8 cellular contexts compared by ENCODE assay signal in the genomic region with DNA sequence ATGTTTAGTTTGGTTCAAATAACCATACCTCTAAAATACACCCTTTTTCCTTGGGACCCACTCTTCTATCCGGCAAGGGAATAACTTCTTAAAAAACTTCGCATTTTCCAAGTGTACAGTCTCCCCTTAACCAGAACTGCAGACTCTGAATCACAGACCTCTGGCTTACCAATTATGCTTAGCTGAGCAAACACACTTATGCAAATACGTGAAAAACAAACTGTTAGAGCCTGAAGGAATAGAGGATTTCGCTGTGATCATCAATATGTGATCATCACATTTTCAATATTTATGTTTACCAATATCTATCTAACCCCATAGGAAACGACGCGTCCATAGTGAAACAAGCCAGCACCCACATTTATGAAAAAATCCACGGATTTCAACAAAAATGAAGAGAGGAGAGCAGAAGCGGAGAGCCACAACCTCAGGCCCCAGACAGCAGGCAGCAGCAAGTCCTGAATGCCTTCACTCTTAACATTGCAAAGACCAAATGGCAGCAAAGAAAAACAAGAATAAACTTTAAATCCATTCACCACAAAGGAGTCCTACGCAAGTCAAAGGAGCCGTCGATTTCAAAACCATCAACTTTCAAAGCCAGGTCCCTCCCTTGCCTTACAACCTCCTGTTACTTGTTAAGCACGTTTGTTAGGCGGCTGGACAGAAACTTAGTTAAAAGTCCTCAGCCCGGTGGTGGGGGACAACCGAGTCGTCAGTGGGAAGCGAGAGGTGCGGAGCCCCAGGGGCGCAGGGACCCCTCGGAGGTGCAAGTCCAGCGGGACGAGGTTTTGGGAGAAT. TPM values are rescaled to one million over a fixed set of nuclear protein-coding genes. Genes with fewer than 3 reads are reported as not detected.
DNase-seq lines count a peak whose midpoint lies in the region; ATAC-seq, FAIRE-seq and TF ChIP-seq lines count a peak whose summit lies in the region.

No MANE protein-coding gene starts in this region.

- no peak for ATAC-seq in right lobe of liver

- H3K36me3 ChIP-seq in right lobe of liver, result no peaks in the 10 kb centered on the region
- H3K36me3 ChIP-seq in tibial nerve, result no peaks in the 10 kb centered on the region

- WGBS in right lobe of liver (ENCODE audit: insufficient coverage, low coverage, low lambda C conversion rate, missing lambda C conversion rate), result 7% methylated on average over 20 of the region's 23 CpGs
- 6 to 8% methylated on average over 22 to 23 of the region's 23 CpGs for WGBS in tibial nerve, 2 donors

- H3K9me3 ChIP-seq in right lobe of liver (no peaks in the 10 kb centered on the region), tibial nerve (no peaks in the 10 kb centered on the region)

- peaks cover 12% of the 10 kb centered on the region for H3K4me1 Mint-ChIP-seq in activated naive CD8-positive, alpha-beta T cell (ENCODE audit: low read depth)
- peaks cover 9% of the 10 kb centered on the region for H3K4me1 Mint-ChIP-seq in activated naive CD8-positive, alpha-beta T cell treated with anti-CD3 and anti-CD28 coated beads for 36 hours

- TF ChIP-seq POLR2A in right lobe of liver (IDR thresholded peaks at IDR 0.05), result no peak
- TF ChIP-seq POLR2A in tibial nerve (IDR thresholded peaks at IDR 0.05), result no peak

- peak in 1 of 2 donors; percentile 11 for TF ChIP-seq EP300 in tibial nerve (IDR thresholded peaks at IDR 0.05)

- H3K4me1 ChIP-seq in right lobe of liver (peaks cover 0 to 23% (median 0%) of the 10 kb centered on the region in 4 donors), tibial nerve (peaks cover 0 to 54% (median 16%) of the 10 kb centered on the region in 4 donors)

- peaks cover 42% of the 10 kb centered on the region for H3K27me3 Mint-ChIP-seq in activated naive CD8-positive, alpha-beta T cell
- H3K27me3 Mint-ChIP-seq in activated naive CD8-positive, alpha-beta T cell treated with anti-CD3 and anti-CD28 coated beads for 36 hours, result peaks cover 48% of the 10 kb centered on the region

- H3K4me3 ChIP-seq in cardiac fibroblast (replicated peaks in 1 of 2; ENCODE audit: low read depth in 2 of 2, low read length in 2 of 2) (peak overlapping the region; percentile 70 to 74), right lobe of liver (peak overlapping the region; percentile 27 to 48 (median 41)), tibial nerve (peak overlapping the region; percentile 65 to 98 (median 82))

- H3K27me3 ChIP-seq in right lobe of liver (peaks cover 0 to 20% of the 10 kb centered on the region in 2 donors), tibial nerve (no peaks in the 10 kb centered on the region)

- no peaks in the 10 kb centered on the region for H3K9me3 Mint-ChIP-seq in activated naive CD8-positive, alpha-beta T cell (ENCODE audit: low read depth)
- H3K9me3 Mint-ChIP-seq in activated naive CD8-positive, alpha-beta T cell treated with anti-CD3 and anti-CD28 coated beads for 36 hours, result no peaks in the 10 kb centered on the region

- H3K4me3 Mint-ChIP-seq in activated naive CD8-positive, alpha-beta T cell, result peak overlapping the region; percentile 22
- no peak overlapping the region for H3K4me3 Mint-ChIP-seq in activated naive CD8-positive, alpha-beta T cell treated with anti-CD3 and anti-CD28 coated beads for 36 hours

- no peak overlapping the region for H3K27ac Mint-ChIP-seq in activated naive CD8-positive, alpha-beta T cell
- H3K27ac Mint-ChIP-seq in activated naive CD8-positive, alpha-beta T cell treated with anti-CD3 and anti-CD28 coated beads for 36 hours, result no peak overlapping the region

- intact Hi-C loops in right lobe of liver (cut with DNase I), result no loop called here

- peak overlapping the region in 1 of 3 donors; percentile 33 for H3K27ac ChIP-seq in right lobe of liver
- H3K27ac ChIP-seq in tibial nerve, result peak overlapping the region; percentile 96 to 98 (median 97)

- DNase-seq in activated naive CD8-positive, alpha-beta T cell treated with anti-CD3 and anti-CD28 coated beads for 36 hours, result no peak
- DNase-seq in cardiac fibroblast (ENCODE audit: low read depth in 2 of 2) (peak; percentile 53 to 61), right lobe of liver (no peak), tibial nerve (ENCODE audit: low spot score in 2 of 2) (peak in 1 of 2 donors; percentile 22), GM19239 (ENCODE audit: insufficient read length, low spot score) (no peak), GM13977 (ENCODE audit: low spot score) (no peak)
- no peak for DNase-seq in activated naive CD4-positive, alpha-beta T cell (lab: John Stamatoyannopoulos, UW)

- TF ChIP-seq CTCF in cardiac fibroblast (IDR thresholded peaks at IDR 0.05; ENCODE audit: low read depth, low read length) (no peak), right lobe of liver (IDR thresholded peaks at IDR 0.05) (no peak), tibial nerve (IDR thresholded peaks at IDR 0.05) (no peak), GM13977 (IDR thresholded peaks at IDR 0.05; ENCODE audit: extremely low read depth, insufficient read depth, missing control alignments) (no peak)

- H3K36me3 Mint-ChIP-seq in activated naive CD8-positive, alpha-beta T cell, result no peaks in the 10 kb centered on the region
- H3K36me3 Mint-ChIP-seq in activated naive CD8-positive, alpha-beta T cell treated with anti-CD3 and anti-CD28 coated beads for 36 hours, result no peaks in the 10 kb centered on the region

- in situ Hi-C loops in GM13977 (cut with MboI; ENCODE audit: low pct_unique_long_range_greater_than_20kb, low sequenced_read_pairs, unreplicated experiment), result no loop called here

- no peak for FAIRE-seq in GM19239 (lab: Jason Lieb, UNC)

RNA-seq across cellular contexts. Expression of a gene that starts 1.1 kb away (rescaled TPM):
- not detected for total RNA-seq in activated naive CD8-positive, alpha-beta T cell treated with anti-CD3 and anti-CD28 coated beads for 36 hours
- total RNA-seq in right lobe of liver (1 to 10 TPM in 5 of 6 experiments, under 1 TPM in 1; 0.66 to 1.6 (median 1.2) TPM), tibial nerve (100 to 1,000 TPM; 156 to 238 (median 199) TPM)

Comparison
In these comparisons a context has a peak if more than half of its experiments do, and no peak if none do; other contexts are left out.
1. DNase-seq: peak in cardiac fibroblast (2 of 2); none in activated naive CD8-positive, alpha-beta T cell treated with anti-CD3 and anti-CD28 coated beads for 36 hours (single experiment), right lobe of liver (0 of 3), activated naive CD4-positive, alpha-beta T cell (0 of 4), GM19239 (single experiment) and GM13977 (single experiment).
2. RNA of a gene that starts 1.1 kb away (total RNA-seq): 156 to 238 TPM in tibial nerve; 0.66 to 1.6 TPM in right lobe of liver and not detected in activated naive CD8-positive, alpha-beta T cell treated with anti-CD3 and anti-CD28 coated beads for 36 hours; every median in the first group is over 10 times any median in the second.
3. Peak in every context shown above with its lines, with median percentiles within 50 percentile points of each other: H3K4me3 ChIP-seq.